In genomic region chr1:156117414-156118174, GRCh38 we compare ENCODE assay signal across 11 cellular contexts. TPM values are rescaled to one million over a fixed set of nuclear protein-coding genes. Genes with fewer than 3 reads are reported as not detected.
DNase-seq lines count a peak whose midpoint lies in the region; ATAC-seq and TF ChIP-seq lines count a peak whose summit lies in the region.
"Had no signal": no experiment of that assay in that cellular context is flagged by ENCODE, and none has a peak within 500 bp of the region (broad histone marks: within the 10 kb centered on the region; RNA-seq: fewer than 3 reads in every experiment).

No MANE protein-coding gene starts in this region.

- H3K4me3 Mint-ChIP-seq in GM23338: no peak overlapping the region

- TF ChIP-seq CTCF in AG10803 (conservative IDR thresholded peaks at IDR 0.05; ENCODE audit: low read length) (no peak), RWPE2 (IDR thresholded peaks at IDR 0.05; ENCODE audit: poor library complexity, severe bottlenecking) (no peak), parathyroid adenoma (IDR thresholded peaks at IDR 0.05) (no peak), GM23338 (conservative IDR thresholded peaks at IDR 0.05; ENCODE audit: low read depth in 2 of 2) (no peak)

- H2AFZ ChIP-seq in parathyroid adenoma (no peak overlapping the region), GM23338 (no peak overlapping the region)

- H3K27me3 Mint-ChIP-seq in GM23338 (ENCODE audit: insufficient read depth, low read depth, poor library complexity): peaks cover 46% of the 10 kb centered on the region

- peaks cover 34% of the 10 kb centered on the region for H3K79me2 ChIP-seq in parathyroid adenoma
- peaks cover 29% of the 10 kb centered on the region for H3K79me2 ChIP-seq in GM23338 (replicated peaks; ENCODE audit: insufficient read depth)

- H3K9ac ChIP-seq in parathyroid adenoma: no peak overlapping the region

- H3K36me3 Mint-ChIP-seq in GM23338 (ENCODE audit: low read depth): no peaks in the 10 kb centered on the region; the same call in 2 of the 3 replicates

- no peaks in the 10 kb centered on the region for H3K27me3 ChIP-seq in RWPE2 (ENCODE audit: insufficient read depth, poor library complexity, severe bottlenecking)
- H3K27me3 ChIP-seq in parathyroid adenoma (ENCODE audit: control insufficient read depth, insufficient read depth, low read length): no peaks in the 10 kb centered on the region
- H3K27me3 ChIP-seq in H7 (ENCODE audit: control insufficient read depth, insufficient read depth, low read length): peaks cover 2% of the 10 kb centered on the region; the same call in 1 of the 2 replicates
- H3K27me3 ChIP-seq in GM23338 (ENCODE audit: insufficient read depth): peaks cover 12% of the 10 kb centered on the region; the same call in 1 of the 2 replicates

- H3K9me3 Mint-ChIP-seq in GM23338: no peaks in the 10 kb centered on the region; the same call in 2 of the 3 replicates

- no peak for DNase-seq in AG10803 (ENCODE audit: low read depth)
- DNase-seq in RWPE2 (ENCODE audit: low spot score): no peak
- no peak for DNase-seq in epithelial cell of prostate (ENCODE audit: low read depth, low spot score)
- no peak for DNase-seq in foreskin melanocyte
- no peak for DNase-seq in H7
- DNase-seq in OCI-M2 (lab: John Stamatoyannopoulos, UW; ENCODE audit: unreplicated experiment): no peak
- DNase-seq in GM23338 (ENCODE audit: low spot score): no peak
- DNase-seq: activated CD4-positive, alpha-beta T cell treated with anti-CD3 and anti-CD28 coated beads, Interleukin-2, amount 50 U/mL, for 1 hour had no signal

- H4K20me1 ChIP-seq in GM23338 (replicated peaks; ENCODE audit: insufficient read depth): no peaks in the 10 kb centered on the region; the same call in 1 of the 2 replicates

- H3K27ac ChIP-seq in RWPE2 (ENCODE audit: poor library complexity, severe bottlenecking) (peak overlapping the region; percentile 99), epithelial cell of prostate (peak overlapping the region; percentile 99), parathyroid adenoma (peak overlapping the region; percentile 49), GM23338 (ENCODE audit: low read depth) (no peak overlapping the region)

- peak overlapping the region; percentile 100 for H3K4me3 ChIP-seq in AG10803 (ENCODE audit: low read length)
- H3K4me3 ChIP-seq in RWPE2 (ENCODE audit: severe bottlenecking): peak overlapping the region; percentile 87
- H3K4me3 ChIP-seq in parathyroid adenoma (ENCODE audit: low read depth, low read length): peak overlapping the region; percentile 53
- no peak overlapping the region for H3K4me3 ChIP-seq in H7 (ENCODE audit: insufficient read depth, low read depth, low read length)
- H3K4me3 ChIP-seq in GM23338: no peak overlapping the region

- no peaks in the 10 kb centered on the region for H3K9me2 ChIP-seq in GM23338 (ENCODE audit: insufficient read depth)

- no peak overlapping the region for H3K27ac Mint-ChIP-seq in GM23338

- peaks cover 51% of the 10 kb centered on the region for H3K4me1 Mint-ChIP-seq in GM23338

- H3K4me2 ChIP-seq in parathyroid adenoma (ENCODE audit: low read length): peak overlapping the region; percentile 63
- H3K4me2 ChIP-seq in GM23338: no peak overlapping the region

- H3K9me3 ChIP-seq in RWPE2 (ENCODE audit: severe bottlenecking): no peaks in the 10 kb centered on the region
- H3K9me3 ChIP-seq in parathyroid adenoma (ENCODE audit: control insufficient read depth, low read length): no peaks in the 10 kb centered on the region

- 0 out of 2 replicates have a peak, but pooled peaks cover 16% of the 10 kb centered on the region for H3F3A ChIP-seq in GM23338 (replicated peaks; ENCODE audit: low read depth)

- ATAC-seq in RWPE2 (ENCODE audit: low read depth) (no peak), GM23338 (no peak)

- H3K36me3 ChIP-seq in RWPE2 (ENCODE audit: low read depth) (peaks cover 60% of the 10 kb centered on the region), parathyroid adenoma (ENCODE audit: control insufficient read depth, insufficient read depth, low read length) (no peaks in the 10 kb centered on the region), H7 (replicated peaks; ENCODE audit: control insufficient read depth, insufficient read depth, low read length) (peaks cover 1% of the 10 kb centered on the region; the same call in 1 of the 2 replicates), GM23338 (ENCODE audit: insufficient read depth) (no peaks in the 10 kb centered on the region)

- H3K4me1 ChIP-seq in RWPE2 (ENCODE audit: insufficient read depth, poor library complexity, severe bottlenecking) (peaks cover 46% of the 10 kb centered on the region), parathyroid adenoma (peaks cover 7% of the 10 kb centered on the region), GM23338 (ENCODE audit: insufficient read depth) (peaks cover 32% of the 10 kb centered on the region)

TF ChIP-seq in GM23338, 12 proteins besides CTCF, POLR2A, EP300 and RAD21 (continues in another document):
- no peak for TF ChIP-seq REST (IDR thresholded peaks at IDR 0.05; ENCODE audit: unreplicated experiment)
- no peak for TF ChIP-seq EZH2 (IDR thresholded peaks at IDR 0.05; ENCODE audit: low read depth, unreplicated experiment)
- TF ChIP-seq POLR2AphosphoS5 (IDR thresholded peaks at IDR 0.05; ENCODE audit: low read depth): no peak
- TF ChIP-seq EZH2phosphoT487 (IDR thresholded peaks at IDR 0.05; ENCODE audit: unreplicated experiment): no peak
- TF ChIP-seq JUNB (IDR thresholded peaks at IDR 0.05; ENCODE audit: unreplicated experiment): no peak
- TF ChIP-seq STAT1 (IDR thresholded peaks at IDR 0.05; ENCODE audit: unreplicated experiment): no peak
- no peak for TF ChIP-seq CREB1 (CRISPR knock-in tag; IDR thresholded peaks at IDR 0.05; ENCODE audit: low read depth)
- TF ChIP-seq ETS1 (IDR thresholded peaks at IDR 0.05): no peak
- TF ChIP-seq ZNF331 (CRISPR knock-in tag; IDR thresholded peaks at IDR 0.05; ENCODE audit: low read depth): no peak

RNA-seq across cellular contexts. Expression of gene LMNA, which starts 3.1 kb away (rescaled TPM):
- 101 and 119 TPM in 2 replicates for total RNA-seq in H7 (2014; rRNA removed; shearing (Covaris generic))
- total RNA-seq in GM23338 (2014; rRNA removed; shearing (Covaris generic)): 56.3 and 68.9 TPM in 2 replicates
- polyA plus RNA-seq in GM23338 (2016; fragmentation: Nextera tagmentation; extraction: Ambion mirVana): 35.5 and 38.9 TPM in 2 replicates

RNA-seq across cellular contexts. Expression of gene MEX3A, which starts 35.3 kb away (rescaled TPM):
- total RNA-seq in H7 (2014; rRNA removed; shearing (Covaris generic)): 52.7 and 65.2 TPM in 2 replicates
- 31.5 and 38.1 TPM in 2 replicates for total RNA-seq in GM23338 (2014; rRNA removed; shearing (Covaris generic))
- polyA plus RNA-seq in GM23338 (2016; fragmentation: Nextera tagmentation; extraction: Ambion mirVana): 18.5 and 19.7 TPM in 2 replicates

RNA-seq across cellular contexts. Expression of gene SEMA4A, which starts 35.8 kb away (rescaled TPM):
- total RNA-seq in H7 (2014; rRNA removed; shearing (Covaris generic)): 10.3 and 15.8 TPM in 2 replicates
- 17.0 and 20.2 TPM in 2 replicates for total RNA-seq in GM23338 (2014; rRNA removed; shearing (Covaris generic))
- polyA plus RNA-seq in GM23338 (2016; fragmentation: Nextera tagmentation; extraction: Ambion mirVana): 5.5 and 5.6 TPM in 2 replicates
- total RNA-seq: HT1080 had no signal

RNA-seq across cellular contexts. Expression of gene RAB25, which starts 56.6 kb away (rescaled TPM):
- 18.3 and 27.6 TPM in 2 replicates for total RNA-seq in H7 (2014; rRNA removed; shearing (Covaris generic))
- total RNA-seq in GM23338 (2014; rRNA removed; shearing (Covaris generic)): 21.3 and 30.0 TPM in 2 replicates
- polyA plus RNA-seq in GM23338 (2016; fragmentation: Nextera tagmentation; extraction: Ambion mirVana): 42.7 and 47.3 TPM in 2 replicates
- total RNA-seq: Daoy had no signal

Comparison
In these comparisons a context has a peak if more than half of its experiments do, and no peak if none do; other contexts are left out.
1. H3K4me3 ChIP-seq: peak in AG10803 (single experiment), RWPE2 (single experiment) and parathyroid adenoma (single experiment); none in H7 (single experiment) and GM23338 (single experiment).